1 cellular context compared by ENCODE assay signal in genomic region chr2:12502759-12503158, GRCh38.
TF ChIP-seq lines count a peak whose summit lies in the region.

No MANE protein-coding gene starts in this region.

TF ChIP-seq in HepG2, 621 proteins besides CTCF, POLR2A, EP300 and RAD21 (continued from another document):
- TF ChIP-seq GMEB2 (CRISPR knock-in tag; IDR thresholded peaks at IDR 0.05; ENCODE audit: low read depth): no peak
- no peak for TF ChIP-seq ZBTB46 (CRISPR knock-in tag; IDR thresholded peaks at IDR 0.05; ENCODE audit: borderline replicate concordance)
- TF ChIP-seq THRA (CRISPR knock-in tag; IDR thresholded peaks at IDR 0.05; ENCODE audit: borderline replicate concordance): no peak
- no peak for TF ChIP-seq GPBP1L1 (CRISPR knock-in tag; IDR thresholded peaks at IDR 0.05)
- no peak for TF ChIP-seq GZF1 (CRISPR knock-in tag; IDR thresholded peaks at IDR 0.05)
- TF ChIP-seq ZNF839 (CRISPR knock-in tag; IDR thresholded peaks at IDR 0.05; ENCODE audit: borderline replicate concordance): no peak
- TF ChIP-seq HNF1B (CRISPR knock-in tag; IDR thresholded peaks at IDR 0.05): no peak
- TF ChIP-seq BCL6 (CRISPR knock-in tag; IDR thresholded peaks at IDR 0.05): no peak
- TF ChIP-seq ATF7 (IDR thresholded peaks at IDR 0.05): no peak
- no peak for TF ChIP-seq ATF7 (CRISPR knock-in tag; IDR thresholded peaks at IDR 0.05)
- TF ChIP-seq ZNF768 (CRISPR knock-in tag; IDR thresholded peaks at IDR 0.05): no peak
- no peak for TF ChIP-seq CENPBD1 (CRISPR knock-in tag; IDR thresholded peaks at IDR 0.05; ENCODE audit: borderline replicate concordance, low read depth)
- no peak for TF ChIP-seq KDM3A (CRISPR knock-in tag; IDR thresholded peaks at IDR 0.05; ENCODE audit: low read depth)
- no peak for TF ChIP-seq ZNF572 (CRISPR knock-in tag; IDR thresholded peaks at IDR 0.05)
- no peak for TF ChIP-seq HOXA7 (CRISPR knock-in tag; IDR thresholded peaks at IDR 0.05)
- no peak for TF ChIP-seq SUZ12 (IDR thresholded peaks at IDR 0.05; ENCODE audit: low read depth, low read length)
- no peak for TF ChIP-seq RXRA (CRISPR knock-in tag; IDR thresholded peaks at IDR 0.05)
TF ChIP-seq in HepG2: peak in this region for 0.
